ENCODE assay signal across 12 cellular contexts in genomic region chr1:232477728-232478127, GRCh38.
A peak's percentile ranks its signal among the peaks of the same experiment; 100 is the strongest.
DNase-seq lines count a peak whose midpoint lies in the region; ATAC-seq and TF ChIP-seq lines count a peak whose summit lies in the region.
"Had no signal": no experiment of that assay in that cellular context is flagged by ENCODE, and none has a peak within 500 bp of the region (broad histone marks: within the 10 kb centered on the region; RNA-seq: fewer than 3 reads in every experiment).

No MANE protein-coding gene starts in this region.

- H3K9me3 ChIP-seq in mammary epithelial cell (replicated peaks; ENCODE audit: insufficient read depth, low read length) = no peaks in the 10 kb centered on the region
- H3K9me3 ChIP-seq in CD4-positive, alpha-beta T cell (ENCODE audit: control insufficient read depth, low read length) = no peaks in the 10 kb centered on the region
- H3K9me3 ChIP-seq: spleen, thyroid gland had no signal

- CTCF ChIA-PET in mammary epithelial cell (lab: Charles Lee; ENCODE audit: low non-redundant PET) = no interaction called here
- CTCF ChIA-PET in CD4-positive, alpha-beta T cell (lab: Charles Lee) = no interaction called here

- dilution Hi-C loops in mammary epithelial cell (cut with HindIII; ENCODE audit: low sequenced_read_pairs) = no loop called here

- 84% methylated on average over 6 of the region's 6 CpGs for WGBS in mammary epithelial cell (ENCODE audit: low coverage, missing lambda C conversion rate)
- WGBS in mesendoderm (ENCODE audit: extremely low coverage, insufficient coverage, low lambda C conversion rate) = no CpG with 5 or more reads among the region's 6 CpGs

- H3K27me3 ChIP-seq in mammary epithelial cell (ENCODE audit: insufficient read depth, low read length) (no peaks in the 10 kb centered on the region), mesendoderm (ENCODE audit: insufficient read depth, low read length, poor library complexity) (no peaks in the 10 kb centered on the region)
- no peaks in the 10 kb centered on the region for H3K27me3 ChIP-seq in CD4-positive, alpha-beta T cell (ENCODE audit: control insufficient read depth, insufficient read depth, low read length)
- H3K27me3 ChIP-seq: spleen, thyroid gland had no signal

- H3K36me3 Mint-ChIP-seq in CD4-positive, alpha-beta T cell (ENCODE audit: low read depth) = no peaks in the 10 kb centered on the region
- H3K36me3 Mint-ChIP-seq: activated naive CD4-positive, alpha-beta T cell treated with anti-CD3 and anti-CD28 coated beads, Interleukin-2, amount 10 ng/mL, durations not matched to agents 7 days and 5 days had no signal

- no peak overlapping the region for H3K4ac ChIP-seq in mesendoderm (ENCODE audit: low read depth, low read length)

- no peaks in the 10 kb centered on the region for H3K9me3 Mint-ChIP-seq in CD4-positive, alpha-beta T cell
- H3K9me3 Mint-ChIP-seq: activated naive CD4-positive, alpha-beta T cell treated with anti-CD3 and anti-CD28 coated beads, Interleukin-2, amount 10 ng/mL, durations not matched to agents 7 days and 5 days had no signal

- no peaks in the 10 kb centered on the region for H3K4me1 ChIP-seq in mammary epithelial cell (ENCODE audit: insufficient read depth, low read length)
- H3K4me1 ChIP-seq in mesendoderm (ENCODE audit: control insufficient read depth, low read depth, low read length) = no peaks in the 10 kb centered on the region

- H3K23ac ChIP-seq in mesendoderm (ENCODE audit: low read length) = no peak overlapping the region

- intact Hi-C loops in mammary epithelial cell (cut with micrococcal nuclease) = no loop called here
- intact Hi-C loops in CD4-positive, alpha-beta T cell (cut with DNase I, micrococcal nuclease) = no loop called here

- H2BK120ac ChIP-seq in mesendoderm (ENCODE audit: low read depth, low read length) = peak overlapping the region; percentile 9

- no peaks in the 10 kb centered on the region for H4K20me1 ChIP-seq in mammary epithelial cell (ENCODE audit: insufficient read depth, low read length)

- no peaks in the 10 kb centered on the region for H3K79me1 ChIP-seq in mesendoderm (ENCODE audit: low read length)

- H3K9ac ChIP-seq in mammary epithelial cell (ENCODE audit: insufficient read depth, low read length) = no peak overlapping the region
- no peak overlapping the region for H3K9ac ChIP-seq in mesendoderm (ENCODE audit: low read length)

- H3K18ac ChIP-seq in mesendoderm (ENCODE audit: low read length) = peak overlapping the region; percentile 41

- TF ChIP-seq CTCF in AG09309 (IDR thresholded peaks at IDR 0.05; ENCODE audit: control insufficient read depth, insufficient read depth, low read depth, low read length, missing control alignments) = no peak
- no peak for TF ChIP-seq CTCF in mammary epithelial cell (conservative IDR thresholded peaks at IDR 0.05 in 1 of 2, IDR thresholded peaks at IDR 0.05 in 1 of 2; ENCODE audit: extremely low read depth in 1 of 2, insufficient read depth in 1 of 2, low read depth in 1 of 2, low read length in 2 of 2)
- no peak for TF ChIP-seq CTCF in CD4-positive, alpha-beta T cell (IDR thresholded peaks at IDR 0.05)

- no TSS peak for BruUV-seq in mammary epithelial cell (replicated peaks; lab: Mats Ljungman, UMichigan)

- H2AFZ ChIP-seq in mammary epithelial cell (ENCODE audit: low read depth, low read length) = no peak overlapping the region

- H4K5ac ChIP-seq in mesendoderm (ENCODE audit: low read length) = no peak overlapping the region

- no peak overlapping the region for H3K4me3 Mint-ChIP-seq in CD4-positive, alpha-beta T cell
- H3K4me3 Mint-ChIP-seq: activated naive CD4-positive, alpha-beta T cell treated with anti-CD3 and anti-CD28 coated beads, Interleukin-2, amount 10 ng/mL, durations not matched to agents 7 days and 5 days had no signal

- no peak overlapping the region for H3K4me2 ChIP-seq in mammary epithelial cell (ENCODE audit: insufficient read depth, low read depth, low read length)
- H3K4me2 ChIP-seq in mesendoderm (ENCODE audit: low read length) = no peak overlapping the region

- no peak overlapping the region for H3K27ac Mint-ChIP-seq in CD4-positive, alpha-beta T cell
- H3K27ac Mint-ChIP-seq: activated naive CD4-positive, alpha-beta T cell treated with anti-CD3 and anti-CD28 coated beads, Interleukin-2, amount 10 ng/mL, durations not matched to agents 7 days and 5 days had no signal

- no peak overlapping the region for H2BK15ac ChIP-seq in mesendoderm (replicated peaks; ENCODE audit: low read depth)

- POLR2A ChIA-PET in CD4-positive, alpha-beta T cell (lab: Charles Lee) = no interaction called here

- H3K27ac ChIP-seq in mammary epithelial cell (ENCODE audit: insufficient read depth, low read depth, low read length) (no peak overlapping the region), mesendoderm (ENCODE audit: low read depth, low read length) (no peak overlapping the region)
- no peak overlapping the region for H3K27ac ChIP-seq in CD4-positive, alpha-beta T cell (ENCODE audit: low read depth, low read length)
- H3K27ac ChIP-seq: thyroid gland had no signal

- H2BK5ac ChIP-seq in mesendoderm (ENCODE audit: low read length) = no peak overlapping the region

- no peak for ATAC-seq in CD4-positive, alpha-beta T cell (ENCODE audit: poor library complexity)

- H3K27me3 Mint-ChIP-seq in CD4-positive, alpha-beta T cell = no peaks in the 10 kb centered on the region

- H3K36me3 ChIP-seq in mammary epithelial cell (ENCODE audit: insufficient read depth, low read length) = no peaks in the 10 kb centered on the region
- no peaks in the 10 kb centered on the region for H3K36me3 ChIP-seq in mesendoderm (ENCODE audit: control insufficient read depth, insufficient read depth, low read length)
- H3K36me3 ChIP-seq: thyroid gland had no signal

- in situ Hi-C loops in mammary epithelial cell (cut with MboI; ENCODE audit: low sequenced_read_pairs in 2 of 2) = no loop called here

- H3K56ac ChIP-seq in mesendoderm (ENCODE audit: low read length) = no peak overlapping the region

- H3K79me2 ChIP-seq in mammary epithelial cell (ENCODE audit: insufficient read depth, low read length) (no peaks in the 10 kb centered on the region), mesendoderm (ENCODE audit: control insufficient read depth, insufficient read depth, low read length) (no peaks in the 10 kb centered on the region)

- no peak overlapping the region for H4K8ac ChIP-seq in mesendoderm (ENCODE audit: low read depth, low read length)

- H3K4me1 Mint-ChIP-seq in CD4-positive, alpha-beta T cell (ENCODE audit: low read depth) = no peaks in the 10 kb centered on the region
- H3K4me1 Mint-ChIP-seq: activated naive CD4-positive, alpha-beta T cell treated with anti-CD3 and anti-CD28 coated beads, Interleukin-2, amount 10 ng/mL, durations not matched to agents 7 days and 5 days had no signal

- H2AK5ac ChIP-seq in mesendoderm (ENCODE audit: low read length) = no peak overlapping the region

- H3K4me3 ChIP-seq in AG09309 (ENCODE audit: control insufficient read depth, low read depth, low read length) = no peak overlapping the region
- H3K4me3 ChIP-seq in mammary epithelial cell (replicated peaks in 1 of 3; ENCODE audit: insufficient read depth in 1 of 3, low read depth in 2 of 3, low read length in 3 of 3) = no peak overlapping the region
- H3K4me3 ChIP-seq in mesendoderm (ENCODE audit: low read length) = no peak overlapping the region
- H3K4me3 ChIP-seq: spleen, thyroid gland had no signal

- DNase-seq in AG09309 (ENCODE audit: low read depth) (peak; percentile 96), LHCN-M2 (ENCODE audit: low read depth) (peak; percentile 99), mammary epithelial cell (peak; percentile 87), mesendoderm (no peak), NCI-H1694 (lab: John Stamatoyannopoulos, UW) (no peak), DMS114 treated with DMSO at 0.1 percent for 48 hours (lab: John Stamatoyannopoulos, UW; ENCODE audit: unreplicated experiment) (no peak)
- DNase-seq in CD4-positive, alpha-beta T cell = no peak
- no peak for DNase-seq in activated CD4-positive, alpha-beta T cell treated with anti-CD3 and anti-CD28 coated beads for 1 hour
- DNase-seq: activated naive CD4-positive, alpha-beta T cell treated with anti-CD3 and anti-CD28 coated beads, Interleukin-2, amount 10 ng/mL, durations not matched to agents 7 days and 5 days; NCI-H1417; spleen; thyroid gland had no signal

Comparison
In these comparisons a context has a peak if more than half of its experiments do, and no peak if none do; other contexts are left out.
1. DNase-seq: peak in AG09309 (single experiment), LHCN-M2 (single experiment) and mammary epithelial cell (single experiment); none in mesendoderm (single experiment), NCI-H1694 (single experiment), CD4-positive, alpha-beta T cell (0 of 10), activated CD4-positive, alpha-beta T cell treated with anti-CD3 and anti-CD28 coated beads for 1 hour (single experiment) and DMS114 treated with DMSO at 0.1 percent for 48 hours (single experiment).